Comparison of ENCODE assay signal across 11 cellular contexts in the genomic region with DNA sequence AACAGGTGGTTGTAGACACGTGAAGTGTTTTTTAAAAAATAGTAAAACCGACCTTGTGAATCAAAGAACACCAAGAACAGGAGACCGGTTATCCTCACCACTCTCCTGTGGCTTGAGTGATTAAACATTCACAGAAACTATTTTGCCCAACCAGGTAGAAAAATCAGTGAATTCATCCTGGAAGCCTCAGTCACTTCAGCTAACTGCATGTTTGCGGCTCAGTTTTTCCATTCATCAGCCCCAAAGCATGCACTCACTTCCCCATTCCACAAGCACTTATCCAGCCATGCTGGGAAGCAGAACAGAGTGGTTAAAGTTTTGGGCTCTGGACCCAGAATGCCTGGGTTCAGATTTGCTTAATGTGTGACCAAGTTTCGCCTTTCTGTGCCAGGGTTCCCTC. TPM values are rescaled to one million over a fixed set of nuclear protein-coding genes. Genes with fewer than 3 reads are reported as not detected.
A peak's percentile ranks its signal among the peaks of the same experiment; 100 is the strongest.
DNase-seq lines count a peak whose midpoint lies in the region; ATAC-seq and TF ChIP-seq lines count a peak whose summit lies in the region.
"Had no signal": no experiment of that assay in that cellular context is flagged by ENCODE, and none has a peak within 500 bp of the region (broad histone marks: within the 10 kb centered on the region; RNA-seq: fewer than 3 reads in every experiment).

No MANE protein-coding gene starts in this region.

- H3K4me3 Mint-ChIP-seq in endodermal cell (peak overlapping the region; percentile 55), neural crest cell (peak overlapping the region; percentile 67)

- H3F3A ChIP-seq in MM.1S (ENCODE audit: insufficient read depth, low read length): no peaks in the 10 kb centered on the region

- H3K36me3 ChIP-seq in MM.1S (replicated peaks; ENCODE audit: insufficient read depth, low read length): no peaks in the 10 kb centered on the region
- H3K36me3 ChIP-seq in endodermal cell (ENCODE audit: control insufficient read depth, insufficient read depth, low read length): no peaks in the 10 kb centered on the region
- no peaks in the 10 kb centered on the region for H3K36me3 ChIP-seq in sigmoid colon

- intact Hi-C loops in sigmoid colon (cut with DNase I): no loop called here

- ATAC-seq in HG03039 (IDR thresholded peaks at IDR 0.05; ENCODE audit: unreplicated experiment) (no peak), GM19467 (IDR thresholded peaks at IDR 0.05; ENCODE audit: unreplicated experiment) (no peak)

- no peaks in the 10 kb centered on the region for H3K9me2 ChIP-seq in MM.1S (replicated peaks; ENCODE audit: insufficient read depth, low read length)

- H3K79me2 ChIP-seq in MM.1S (ENCODE audit: low read length): no peaks in the 10 kb centered on the region

- H3K9me3 Mint-ChIP-seq in endodermal cell: no peaks in the 10 kb centered on the region
- H3K9me3 Mint-ChIP-seq in neural crest cell: no peaks in the 10 kb centered on the region

- 80 to 83% methylated on average over 4 to 5 of the region's 5 CpGs for WGBS in endodermal cell (ENCODE audit: insufficient coverage in 1 of 2, insufficient read length in 1 of 2), 2 experiments
- 55 to 72% methylated on average over 5 of the region's 5 CpGs for WGBS in sigmoid colon, 2 donors

- peak overlapping the region; percentile 81; the same call in 1 of the 2 replicates for H3K4me2 ChIP-seq in MM.1S (ENCODE audit: low read depth, low read length)

- peak overlapping the region; percentile 42; the same call in 1 of the 2 replicates for H2AFZ ChIP-seq in MM.1S (ENCODE audit: low read length)

- DNase-seq in ELF-1 (ENCODE audit: low read depth, low spot score) (peak; percentile 15), MM.1S (no peak), endodermal cell (no peak), neural crest cell (ENCODE audit: low read depth, low spot score) (no peak), NCI-H1092 (lab: John Stamatoyannopoulos, UW) (no peak), sigmoid colon (no peak)
- DNase-seq: NCI-H1105 treated with DMSO at 0.1 percent for 48 hours, T-helper 1 cell had no signal

- peaks cover 24% of the 10 kb centered on the region for H3K4me1 Mint-ChIP-seq in endodermal cell
- peaks cover 5% of the 10 kb centered on the region for H3K4me1 Mint-ChIP-seq in neural crest cell

- H3K4me3 ChIP-seq in MM.1S (ENCODE audit: low read length): peak overlapping the region; percentile 54
- H3K4me3 ChIP-seq in endodermal cell (ENCODE audit: low read length): peak overlapping the region; percentile 80
- H3K4me3 ChIP-seq in sigmoid colon: peak overlapping the region in 1 of 4 donors; percentile 23

- H3K4me1 ChIP-seq in MM.1S (ENCODE audit: low read length) (no peaks in the 10 kb centered on the region; the same call in 1 of the 2 replicates), endodermal cell (ENCODE audit: control insufficient read depth, insufficient read depth, low read length) (peaks cover 7% of the 10 kb centered on the region), sigmoid colon (peaks cover 0 to 14% (median 9%) of the 10 kb centered on the region in 4 donors)

- H3K27me3 ChIP-seq in MM.1S (replicated peaks; ENCODE audit: insufficient read depth, low read length) (no peaks in the 10 kb centered on the region), endodermal cell (ENCODE audit: control insufficient read depth, insufficient read depth, low read length, poor library complexity, severe bottlenecking) (peaks cover 38% of the 10 kb centered on the region), sigmoid colon (peaks cover 3 to 45% (median 15%) of the 10 kb centered on the region in 3 donors)

- H3K9me3 ChIP-seq in MM.1S (replicated peaks; ENCODE audit: insufficient read depth, low read length) (no peaks in the 10 kb centered on the region), endodermal cell (ENCODE audit: control insufficient read depth, low read length) (no peaks in the 10 kb centered on the region), sigmoid colon (no peaks in the 10 kb centered on the region)

- H3K9ac ChIP-seq in MM.1S (ENCODE audit: low read length) (no peak overlapping the region), endodermal cell (ENCODE audit: extremely low read depth, low read length, poor library complexity, severe bottlenecking) (peak overlapping the region; percentile 40)

- no peak overlapping the region for H3K27ac Mint-ChIP-seq in endodermal cell
- no peak overlapping the region for H3K27ac Mint-ChIP-seq in neural crest cell (ENCODE audit: unreplicated experiment)

- TF ChIP-seq EP300 in sigmoid colon (IDR thresholded peaks at IDR 0.05): no peak

- no peaks in the 10 kb centered on the region for H4K20me1 ChIP-seq in MM.1S (ENCODE audit: insufficient read depth, low read length)

- H3K36me3 Mint-ChIP-seq in endodermal cell (ENCODE audit: low read depth) (peaks cover 6% of the 10 kb centered on the region), neural crest cell (ENCODE audit: low read depth) (peaks cover 3% of the 10 kb centered on the region)

- TF ChIP-seq CTCF in MM.1S (IDR thresholded peaks at IDR 0.05; ENCODE audit: low read length) (no peak), endodermal cell (conservative IDR thresholded peaks at IDR 0.05) (no peak), neural crest cell (conservative IDR thresholded peaks at IDR 0.05) (no peak), sigmoid colon (IDR thresholded peaks at IDR 0.05) (no peak)

- no peak for TF ChIP-seq POLR2A in sigmoid colon (IDR thresholded peaks at IDR 0.05)

- H3K27ac ChIP-seq in MM.1S (ENCODE audit: low read length): no peak overlapping the region
- H3K27ac ChIP-seq in endodermal cell (ENCODE audit: low read depth, low read length): no peak overlapping the region
- no peak overlapping the region for H3K27ac ChIP-seq in sigmoid colon

- H3K27me3 Mint-ChIP-seq in endodermal cell (ENCODE audit: insufficient read depth) (peaks cover 60% of the 10 kb centered on the region), neural crest cell (ENCODE audit: low read depth) (peaks cover 61% of the 10 kb centered on the region)

RNA-seq across cellular contexts. Expression of a gene that starts 2.4 kb away (rescaled TPM):
- total RNA-seq in endodermal cell (1 to 10 TPM; 1.6 to 7.6 TPM), neural crest cell (not detected in 2 replicates), sigmoid colon (under 1 TPM in 1 of 4 donors, not detected in 3; 0.16 TPM)
- polyA plus RNA-seq in endodermal cell (2013, experiment 1 of 2): 2.3 TPM
- polyA plus RNA-seq in endodermal cell (2013, experiment 2 of 2): 2.7 TPM
- under 1 TPM in 1 of 3 donors, not detected in 2; 0.04 TPM for polyA plus RNA-seq in sigmoid colon
- polyA plus RNA-seq: urinary bladder had no signal

RNA-seq across cellular contexts. Expression of a gene that starts 45.6 kb away (rescaled TPM):
- total RNA-seq in endodermal cell: 10 to 100 TPM; 39.0 to 54.5 TPM
- polyA plus RNA-seq in endodermal cell (2013, experiment 1 of 2): 49.5 TPM
- 50.0 TPM for polyA plus RNA-seq in endodermal cell (2013, experiment 2 of 2)
- 37.0 and 37.7 TPM in 2 replicates for total RNA-seq in neural crest cell
- 10 to 100 TPM; 26.3 to 42.1 (median 36.2) TPM for total RNA-seq in sigmoid colon
- polyA plus RNA-seq in sigmoid colon: 10 to 100 TPM; 39.6 to 57.8 (median 43.9) TPM
